9 cellular contexts compared by ENCODE assay signal in the genomic region with DNA sequence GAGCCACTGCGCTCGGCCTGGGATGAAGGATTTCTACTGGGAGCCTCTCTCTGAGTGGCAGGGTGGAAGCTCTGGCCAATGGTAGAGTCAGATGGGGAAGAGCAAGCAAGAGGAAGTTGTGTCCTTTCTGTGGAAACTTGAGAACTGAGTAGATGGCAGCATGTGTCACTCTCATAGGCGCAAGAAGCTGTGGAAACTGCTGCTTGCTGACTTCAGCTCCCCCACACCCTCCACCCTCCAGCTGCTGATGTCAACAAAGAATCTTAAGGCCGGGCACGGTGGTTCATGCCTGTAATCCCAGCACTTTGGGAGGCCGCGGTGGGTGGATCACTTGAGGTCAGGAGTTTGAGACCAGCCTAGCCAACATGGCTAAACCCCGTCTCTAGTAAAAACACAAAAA. TPM values are rescaled to one million over a fixed set of nuclear protein-coding genes. Genes with fewer than 3 reads are reported as not detected.
A peak's percentile ranks its signal among the peaks of the same experiment; 100 is the strongest.
DNase-seq lines count a peak whose midpoint lies in the region; ATAC-seq and TF ChIP-seq lines count a peak whose summit lies in the region.
"Had no signal": no experiment of that assay in that cellular context is flagged by ENCODE, and none has a peak within 500 bp of the region (broad histone marks: within the 10 kb centered on the region; RNA-seq: fewer than 3 reads in every experiment).

No MANE protein-coding gene starts in this region.

- TF ChIP-seq POLR2A in adrenal gland (IDR thresholded peaks at IDR 0.05) (no peak), lower leg skin (IDR thresholded peaks at IDR 0.05) (no peak)

- H3K36me3 ChIP-seq in adrenal gland (replicated peaks in 1 of 2) (no peaks in the 10 kb centered on the region), tibial artery (no peaks in the 10 kb centered on the region)

- TF ChIP-seq CTCF in adrenal gland (IDR thresholded peaks at IDR 0.05), result no peak
- TF ChIP-seq CTCF in lower leg skin (IDR thresholded peaks at IDR 0.05), result no peak
- no peak for TF ChIP-seq CTCF in tibial artery (IDR thresholded peaks at IDR 0.05)

- H3K9me3 ChIP-seq in adrenal gland (replicated peaks in 1 of 3), result no peaks in the 10 kb centered on the region
- H3K9me3 ChIP-seq in tibial artery, result no peaks in the 10 kb centered on the region

- intact Hi-C loops in adrenal gland (cut with DNase I), result no loop called here
- intact Hi-C loops in lower leg skin (cut with DNase I; ENCODE audit: low total_unique reads), result no loop called here
- intact Hi-C loops in tibial artery (cut with DNase I; ENCODE audit: low total_unique reads), result no loop called here

- peak; percentile 34 for DNase-seq in activated naive CD4-positive, alpha-beta T cell treated with Interleukin-2 at 50 U/mL for 16 hours
- no peak for DNase-seq in activated naive CD4-positive, alpha-beta T cell treated with anti-CD3 and anti-CD28 coated beads, Interleukin-2, amount 50 U/mL, for 16 hours
- DNase-seq in adrenal gland (peak in 6 of 7 donors; percentile 40 to 73 (median 62)), lower leg skin (ENCODE audit: low spot score in 2 of 2) (peak; percentile 36 to 87), tibial artery (peak; percentile 68 to 74)
- DNase-seq: MM.1S had no signal

- peak overlapping the region in 4 of 5 donors; percentile 32 to 85 (median 70) for H3K27ac ChIP-seq in adrenal gland
- no peak overlapping the region for H3K27ac ChIP-seq in tibial artery

- no peak overlapping the region for H3K4me3 ChIP-seq in adrenal gland
- H3K4me3 ChIP-seq in lower leg skin (ENCODE audit: low read depth, poor library complexity, severe bottlenecking), result no peak overlapping the region
- H3K4me3 ChIP-seq in tibial artery, result no peak overlapping the region

- H3K4me1 ChIP-seq in adrenal gland (replicated peaks in 1 of 2), result no peaks in the 10 kb centered on the region
- H3K4me1 ChIP-seq in tibial artery, result no peaks in the 10 kb centered on the region

- 37 to 71% (median 68%) methylated on average over 7 to 8 of the region's 8 CpGs for WGBS in adrenal gland, 4 donors
- WGBS in lower leg skin, 2 donors, result 67 to 70% methylated on average over 8 of the region's 8 CpGs

- no peaks in the 10 kb centered on the region for H3K27me3 ChIP-seq in adrenal gland
- H3K27me3 ChIP-seq in tibial artery, result peaks cover 0 to 3% of the 10 kb centered on the region in 2 donors

- ATAC-seq in HG03342 (IDR thresholded peaks at IDR 0.05; ENCODE audit: unreplicated experiment) (no peak), HG02970 (IDR thresholded peaks at IDR 0.05; ENCODE audit: low FRiP score, unreplicated experiment) (no peak), HG03196 (IDR thresholded peaks at IDR 0.05; ENCODE audit: unreplicated experiment) (no peak)

RNA-seq across cellular contexts. Expression of gene SRGN, which starts 39.8 kb away (rescaled TPM):
- total RNA-seq in adrenal gland (100 to 1,000 TPM in 5 of 8 donors, 10 to 100 TPM in 3; 43.4 to 156 (median 113) TPM), lower leg skin (10 to 100 TPM; 20.6 to 39.6 (median 24.1) TPM)
- 100 to 1,000 TPM in 1 of 3 donors, 10 to 100 TPM in 2; 31.6 to 125 (median 38.5) TPM for polyA plus RNA-seq in adrenal gland

RNA-seq across cellular contexts. Expression of gene KIFBP, which starts 59.5 kb away (rescaled TPM):
- total RNA-seq in adrenal gland (10 to 100 TPM; 28.4 to 76.2 (median 41.0) TPM), lower leg skin (10 to 100 TPM; 21.9 to 23.8 (median 22.9) TPM)
- polyA plus RNA-seq in adrenal gland, result 10 to 100 TPM; 15.1 to 60.4 (median 16.2) TPM

Comparison
In these comparisons a context has a peak if more than half of its experiments do, and no peak if none do; other contexts are left out.
1. H3K27ac ChIP-seq: peak in adrenal gland (4 of 5); none in tibial artery (0 of 2).